In the genomic region with DNA sequence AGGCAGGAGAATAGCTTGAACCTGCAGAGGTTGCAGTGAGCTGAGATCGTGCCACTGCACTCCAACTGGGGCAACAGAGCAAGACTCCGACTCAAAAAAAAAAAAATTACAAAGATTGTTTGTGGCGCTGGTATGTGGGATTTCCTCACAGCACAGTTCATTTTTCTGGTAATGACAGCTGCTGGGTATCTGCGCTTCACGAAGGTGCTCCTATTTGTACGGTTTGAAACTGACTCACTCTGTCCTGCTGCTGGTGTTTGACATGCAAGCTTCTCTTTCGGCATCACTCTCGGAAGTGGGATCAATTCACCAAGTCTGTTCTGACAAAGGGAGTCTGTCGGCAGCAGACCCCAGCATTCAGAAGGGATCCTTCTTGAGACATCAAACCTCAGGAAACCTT, we compare ENCODE assay signal across 16 cellular contexts. TPM values are rescaled to one million over a fixed set of nuclear protein-coding genes. Genes with fewer than 3 reads are reported as not detected.
DNase-seq lines count a peak whose midpoint lies in the region; ATAC-seq and TF ChIP-seq lines count a peak whose summit lies in the region.
"Had no signal": no experiment of that assay in that cellular context is flagged by ENCODE, and none has a peak within 500 bp of the region (broad histone marks: within the 10 kb centered on the region; RNA-seq: fewer than 3 reads in every experiment).

No MANE protein-coding gene starts in this region.

- no peaks in the 10 kb centered on the region for H3K9me3 Mint-ChIP-seq in activated T-cell treated with anti-CD3 and anti-CD28 coated beads, Interleukin-2, amount 50 U/mL, for 72 hours
- H3K9me3 Mint-ChIP-seq: T-helper 1 cell treated with Interleukin-12 subunit alpha and Interleukin-12 subunit beta and Interleukin-4 antibody, amounts not matched to agents 30 μg/mL and 1 μg/mL, for 36 hours had no signal

- peaks cover 4% of the 10 kb centered on the region for H3K36me3 ChIP-seq in OCI-LY3 (replicated peaks; ENCODE audit: low read depth, low read length)
- no peaks in the 10 kb centered on the region for H3K36me3 ChIP-seq in neutrophil
- H3K36me3 ChIP-seq: adrenal gland, uterus had no signal

- H3K27me3 Mint-ChIP-seq in activated T-cell treated with anti-CD3 and anti-CD28 coated beads, Interleukin-2, amount 50 U/mL, for 72 hours (ENCODE audit: low read depth) = no peaks in the 10 kb centered on the region

- H3K4me3 Mint-ChIP-seq in activated T-cell treated with anti-CD3 and anti-CD28 coated beads, Interleukin-2, amount 50 U/mL, for 72 hours = peak overlapping the region in 1 of 2 donors; percentile 56
- H3K4me3 Mint-ChIP-seq: T-helper 1 cell treated with Interleukin-12 subunit alpha and Interleukin-12 subunit beta and Interleukin-4 antibody, amounts not matched to agents 30 μg/mL and 1 μg/mL, for 36 hours had no signal

- DNase-seq in activated T-cell treated with anti-CD3 and anti-CD28 coated beads, Interleukin-2, amount 50 U/mL, for 72 hours = no peak
- no peak for DNase-seq in activated T-cell treated with anti-CD3 and anti-CD28 coated beads, Interleukin-2, amount 50 U/mL, for 1 hour
- DNase-seq in GF-D8 (lab: John Stamatoyannopoulos, UW) (peak; percentile 68), NCI-H510A treated with DMSO at 0.1 percent for 48 hours (lab: John Stamatoyannopoulos, UW) (no peak), DMS114 treated with DMSO at 0.1 percent for 48 hours (lab: John Stamatoyannopoulos, UW; ENCODE audit: unreplicated experiment) (no peak)
- DNase-seq: adrenal gland, left colon, NCI-H187 treated with DMSO at 0.1 percent for 48 hours, NCI-H345, Right ventricle myocardium superior, uterus had no signal

- H2AFZ ChIP-seq in OCI-LY3 (ENCODE audit: low read depth, low read length) = no peak overlapping the region

- no peak for TF ChIP-seq CTCF in OCI-LY3 (IDR thresholded peaks at IDR 0.05; ENCODE audit: low read depth, low read length)
- TF ChIP-seq CTCF in neutrophil (IDR thresholded peaks at IDR 0.05) = no peak

- H3K27me3 ChIP-seq in OCI-LY3 (ENCODE audit: low read depth, low read length) (no peaks in the 10 kb centered on the region), neutrophil (no peaks in the 10 kb centered on the region)
- H3K27me3 ChIP-seq: adrenal gland, uterus had no signal

- H3K9me3 ChIP-seq in OCI-LY3 (ENCODE audit: insufficient read depth, low read length) (no peaks in the 10 kb centered on the region), neutrophil (no peaks in the 10 kb centered on the region)
- H3K9me3 ChIP-seq: adrenal gland, uterus had no signal

- H3K27ac ChIP-seq in OCI-LY3 (ENCODE audit: low read length) (peak overlapping the region; percentile 98), neutrophil (peak overlapping the region; percentile 86)
- H3K27ac ChIP-seq: uterus had no signal

- peak overlapping the region; percentile 39 for H3K27ac Mint-ChIP-seq in activated T-cell treated with anti-CD3 and anti-CD28 coated beads, Interleukin-2, amount 50 U/mL, for 72 hours

- peaks cover 97% of the 10 kb centered on the region for H3K79me2 ChIP-seq in OCI-LY3 (ENCODE audit: low read length)

- peaks cover 70% of the 10 kb centered on the region for H4K20me1 ChIP-seq in OCI-LY3 (ENCODE audit: insufficient read depth, low read length)

- H3K4me1 ChIP-seq in OCI-LY3 (ENCODE audit: low read length) (peaks cover 70% of the 10 kb centered on the region), neutrophil (ENCODE audit: control insufficient read depth in 1 of 2, insufficient read depth in 1 of 2, low read depth in 1 of 2, low read length in 1 of 2) (peaks cover 81 to 84% of the 10 kb centered on the region in 2 experiments)

- H3K4me3 ChIP-seq in OCI-LY3 (ENCODE audit: low read length) (peak overlapping the region; percentile 57), neutrophil (ENCODE audit: low read depth in 1 of 2, low read length in 1 of 2) (peak overlapping the region; percentile 22 to 33)
- H3K4me3 ChIP-seq: adrenal gland, uterus had no signal

- ATAC-seq in activated T-cell treated with anti-CD3 and anti-CD28 coated beads, Interleukin-2, amount 50 U/mL, for 72 hours (replicated peaks in 1 of 2) = peak; percentile 25 to 49
- ATAC-seq in HG02981 (IDR thresholded peaks at IDR 0.05; ENCODE audit: unreplicated experiment) = no peak
- ATAC-seq: left colon, right cardiac atrium had no signal

- no peaks in the 10 kb centered on the region for H3K36me3 Mint-ChIP-seq in activated T-cell treated with anti-CD3 and anti-CD28 coated beads, Interleukin-2, amount 50 U/mL, for 72 hours (ENCODE audit: insufficient read depth in 2 of 2)

- peaks cover 73% of the 10 kb centered on the region for H3K4me1 Mint-ChIP-seq in activated T-cell treated with anti-CD3 and anti-CD28 coated beads, Interleukin-2, amount 50 U/mL, for 72 hours (ENCODE audit: low read depth)

- H3K4me2 ChIP-seq in OCI-LY3 (ENCODE audit: low read length) = peak overlapping the region; percentile 92

- peak overlapping the region; percentile 49; the same call in 1 of the 2 replicates for H3K9ac ChIP-seq in OCI-LY3 (ENCODE audit: low read length)

RNA-seq across cellular contexts. Expression of gene MAML1, which starts 26.3 kb away (rescaled TPM):
- 10 to 100 TPM; 26.9 to 28.0 TPM for total RNA-seq in activated T-cell treated with anti-CD3 and anti-CD28 coated beads, Interleukin-2, amount 50 U/mL, for 72 hours

RNA-seq across cellular contexts. Expression of gene LTC4S, which starts 34.9 kb away (rescaled TPM):
- 1 to 10 TPM; 1.5 TPM for total RNA-seq in activated T-cell treated with anti-CD3 and anti-CD28 coated beads, Interleukin-2, amount 50 U/mL, for 72 hours

RNA-seq across cellular contexts. Expression of gene MGAT4B, which starts 47.8 kb away (rescaled TPM):
- 100 to 1,000 TPM; 101 to 108 TPM for total RNA-seq in activated T-cell treated with anti-CD3 and anti-CD28 coated beads, Interleukin-2, amount 50 U/mL, for 72 hours
